In the genomic region with DNA sequence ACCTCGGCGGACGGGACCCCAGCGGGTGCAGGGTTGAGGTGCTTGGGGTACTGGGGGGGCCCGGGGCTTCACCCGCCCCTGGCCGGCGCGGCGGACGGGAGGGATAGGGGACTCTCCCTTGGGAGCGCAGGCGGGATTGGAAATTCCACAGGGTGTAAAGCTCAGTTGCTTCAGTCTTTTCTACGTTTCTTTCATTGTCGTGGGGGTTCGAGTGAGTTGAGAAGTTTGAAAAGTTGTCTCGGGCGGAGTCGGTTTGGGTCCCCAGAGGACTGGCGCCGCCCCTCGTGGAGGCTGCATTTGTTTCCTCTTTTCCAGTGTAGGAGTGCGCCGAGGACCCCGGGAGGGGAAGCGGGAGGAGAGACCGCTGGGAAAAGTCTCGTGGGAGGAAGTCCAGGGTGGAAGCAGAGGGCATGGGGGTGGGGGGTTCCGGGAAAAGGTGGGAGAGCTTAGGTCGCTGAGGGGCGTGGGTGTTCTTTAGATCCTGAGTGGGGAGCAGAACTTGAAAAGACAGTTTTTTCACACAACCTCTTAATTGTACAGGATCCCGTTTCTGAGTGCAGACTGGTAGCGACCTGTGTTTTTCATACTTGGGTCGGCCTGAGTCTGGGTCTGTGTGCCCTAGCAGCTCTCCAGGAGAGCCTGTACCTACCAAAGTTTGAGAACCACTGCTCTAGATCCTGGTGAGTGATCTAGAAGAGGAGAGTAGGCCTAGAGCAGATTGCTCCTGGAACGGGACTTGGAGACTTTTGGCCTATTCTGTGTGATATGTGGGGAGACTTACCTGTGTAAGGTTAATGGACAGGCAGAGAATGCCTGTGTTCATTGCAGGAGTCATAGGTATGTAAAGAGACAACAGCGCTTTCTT, we compare ENCODE assay signal across 11 cellular contexts. TPM values are rescaled to one million over a fixed set of nuclear protein-coding genes. Genes with fewer than 3 reads are reported as not detected.
DNase-seq lines count a peak whose midpoint lies in the region; ATAC-seq, FAIRE-seq and TF ChIP-seq lines count a peak whose summit lies in the region.
"Had no signal": no experiment of that assay in that cellular context is flagged by ENCODE, and none has a peak within 500 bp of the region (broad histone marks: within the 10 kb centered on the region; RNA-seq: fewer than 3 reads in every experiment).

No MANE protein-coding gene starts in this region.

- peaks cover 5% of the 10 kb centered on the region for H3K9me3 Mint-ChIP-seq in progenitor cell of endocrine pancreas (ENCODE audit: low read depth)
- H3K9me3 Mint-ChIP-seq in activated T-helper 1 cell treated with anti-CD3 and anti-CD28 coated beads, Interleukin-12 subunit alpha, Interleukin-12 subunit beta, Interleukin-2, Interleukin-4 antibody, amounts not matched to agents 30 ng/mL and 10 ng/mL and 1 ng/mL, durations not matched to agents 14 hours and 24 hours and 36 hours = no peaks in the 10 kb centered on the region

- no peak for DNase-seq in H54 (ENCODE audit: insufficient read length, low spot score)
- peak; percentile 33 for DNase-seq in left ventricle myocardium superior
- peak; percentile 33 for DNase-seq in progenitor cell of endocrine pancreas (ENCODE audit: low spot score, unreplicated experiment)
- no peak for DNase-seq in DMS114 treated with DMSO at 0.1 percent for 48 hours (lab: John Stamatoyannopoulos, UW; ENCODE audit: unreplicated experiment)
- DNase-seq in RPMI8226 = no peak
- DNase-seq in pons (ENCODE audit: low spot score) = no peak
- DNase-seq in activated T-helper 1 cell treated with anti-CD3 and anti-CD28 coated beads, Interleukin-12 subunit alpha, Interleukin-12 subunit beta, Interleukin-2, Interleukin-4 antibody, amounts not matched to agents 30 ng/mL and 10 ng/mL and 1 ng/mL, durations not matched to agents 14 hours and 24 hours and 36 hours (ENCODE audit: low spot score) = no peak
- DNase-seq: OCI-M1; stimulated activated CD4-positive, alpha-beta T cell treated with anti-CD3 and anti-CD28 coated beads, Interleukin-15, amount 100 ng/mL, for 24 hours had no signal

- H3K4me3 Mint-ChIP-seq in progenitor cell of endocrine pancreas (ENCODE audit: low read depth) = peak overlapping the region; percentile 99
- no peak overlapping the region for H3K4me3 Mint-ChIP-seq in activated T-helper 1 cell treated with anti-CD3 and anti-CD28 coated beads, Interleukin-12 subunit alpha, Interleukin-12 subunit beta, Interleukin-2, Interleukin-4 antibody, amounts not matched to agents 30 ng/mL and 10 ng/mL and 1 ng/mL, durations not matched to agents 14 hours and 24 hours and 36 hours

- peak; percentile 29 for ATAC-seq in left ventricle myocardium superior
- ATAC-seq: GM12878 had no signal

- peaks cover 7% of the 10 kb centered on the region for H3K27me3 Mint-ChIP-seq in progenitor cell of endocrine pancreas
- peaks cover 13% of the 10 kb centered on the region for H3K27me3 Mint-ChIP-seq in activated T-helper 1 cell treated with anti-CD3 and anti-CD28 coated beads, Interleukin-12 subunit alpha, Interleukin-12 subunit beta, Interleukin-2, Interleukin-4 antibody, amounts not matched to agents 30 ng/mL and 10 ng/mL and 1 ng/mL, durations not matched to agents 14 hours and 24 hours and 36 hours (ENCODE audit: insufficient read depth)

- H3K4me3 ChIP-seq in WI38 (ENCODE audit: low read depth, low read length) = peak overlapping the region; percentile 54
- H3K4me3 ChIP-seq: GM12878 had no signal

- H3K4me1 Mint-ChIP-seq in progenitor cell of endocrine pancreas (ENCODE audit: low read depth) = peaks cover 14% of the 10 kb centered on the region
- no peaks in the 10 kb centered on the region for H3K4me1 Mint-ChIP-seq in activated T-helper 1 cell treated with anti-CD3 and anti-CD28 coated beads, Interleukin-12 subunit alpha, Interleukin-12 subunit beta, Interleukin-2, Interleukin-4 antibody, amounts not matched to agents 30 ng/mL and 10 ng/mL and 1 ng/mL, durations not matched to agents 14 hours and 24 hours and 36 hours (ENCODE audit: low read depth)

- TF ChIP-seq POLR2A in H54 (IDR thresholded peaks at IDR 0.05; ENCODE audit: low read depth, low read length) = no peak

- intact Hi-C loops in left ventricle myocardium superior (cut with micrococcal nuclease) = no loop called here
- intact Hi-C loops in activated T-helper 1 cell treated with anti-CD3 and anti-CD28 coated beads, Interleukin-12 subunit alpha, Interleukin-12 subunit beta, Interleukin-2, Interleukin-4 antibody, amounts not matched to agents 30 ng/mL and 10 ng/mL and 1 ng/mL, durations not matched to agents 14 hours and 24 hours and 36 hours (cut with micrococcal nuclease) = no loop called here

- H3K27ac Mint-ChIP-seq in progenitor cell of endocrine pancreas = peak overlapping the region; percentile 97
- H3K27ac Mint-ChIP-seq in activated T-helper 1 cell treated with anti-CD3 and anti-CD28 coated beads, Interleukin-12 subunit alpha, Interleukin-12 subunit beta, Interleukin-2, Interleukin-4 antibody, amounts not matched to agents 30 ng/mL and 10 ng/mL and 1 ng/mL, durations not matched to agents 14 hours and 24 hours and 36 hours = no peak overlapping the region

- TF ChIP-seq CTCF in WI38 (IDR thresholded peaks at IDR 0.05; ENCODE audit: low read depth, low read length) = no peak
- TF ChIP-seq CTCF in progenitor cell of endocrine pancreas (IDR thresholded peaks at IDR 0.05; ENCODE audit: unreplicated experiment) = no peak

- peak; percentile 41 for FAIRE-seq in H54 (lab: Jason Lieb, UNC)
- FAIRE-seq: GM12878 had no signal

- peaks cover 4% of the 10 kb centered on the region for H3K36me3 Mint-ChIP-seq in progenitor cell of endocrine pancreas (ENCODE audit: insufficient read depth)
- no peaks in the 10 kb centered on the region for H3K36me3 Mint-ChIP-seq in activated T-helper 1 cell treated with anti-CD3 and anti-CD28 coated beads, Interleukin-12 subunit alpha, Interleukin-12 subunit beta, Interleukin-2, Interleukin-4 antibody, amounts not matched to agents 30 ng/mL and 10 ng/mL and 1 ng/mL, durations not matched to agents 14 hours and 24 hours and 36 hours (ENCODE audit: low read depth)

RNA-seq across cellular contexts. Expression of gene FAM83B, which starts 0.5 kb away (rescaled TPM):
- total RNA-seq in left ventricle myocardium superior (3.3 TPM), progenitor cell of endocrine pancreas (16.1 and 17.4 TPM in 2 replicates)
- not detected in 2 replicates for total RNA-seq in activated T-helper 1 cell treated with anti-CD3 and anti-CD28 coated beads, Interleukin-12 subunit alpha, Interleukin-12 subunit beta, Interleukin-2, Interleukin-4 antibody, amounts not matched to agents 30 ng/mL and 10 ng/mL and 1 ng/mL, durations not matched to agents 14 hours and 24 hours and 36 hours

Comparison
In these comparisons a context has a peak if more than half of its experiments do, and no peak if none do; other contexts are left out.
1. DNase-seq: peak in left ventricle myocardium superior (single experiment) and progenitor cell of endocrine pancreas (single experiment); none in H54 (single experiment), DMS114 treated with DMSO at 0.1 percent for 48 hours (single experiment), RPMI8226 (single experiment), pons (single experiment) and activated T-helper 1 cell treated with anti-CD3 and anti-CD28 coated beads, Interleukin-12 subunit alpha, Interleukin-12 subunit beta, Interleukin-2, Interleukin-4 antibody, amounts not matched to agents 30 ng/mL and 10 ng/mL and 1 ng/mL, durations not matched to agents 14 hours and 24 hours and 36 hours (single experiment).